Comparison of ENCODE assay signal across 20 cellular contexts in the genomic region with DNA sequence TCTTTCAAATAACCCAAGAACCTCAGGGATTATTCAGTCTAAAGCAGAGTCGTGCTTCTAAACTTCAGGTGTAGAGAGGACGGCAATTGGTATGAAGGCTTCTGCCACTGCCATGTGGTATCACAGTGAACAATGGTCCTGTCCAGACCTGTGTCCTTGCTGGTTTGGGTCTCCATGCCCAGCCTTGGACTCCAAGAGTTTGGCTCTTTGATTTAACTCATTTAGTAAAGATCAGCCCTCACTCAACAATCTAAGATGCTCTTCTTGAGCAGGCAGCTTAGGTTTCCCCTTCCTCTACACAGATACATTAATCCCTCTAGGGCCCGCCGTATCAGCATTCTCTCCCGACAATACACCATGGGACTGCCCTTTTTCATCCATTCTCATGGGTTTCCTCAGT.
DNase-seq lines count a peak whose midpoint lies in the region; ATAC-seq and FAIRE-seq lines count a peak whose summit lies in the region.
"Had no signal": no experiment of that assay in that cellular context is flagged by ENCODE, and none has a peak within 500 bp of the region (broad histone marks: within the 10 kb centered on the region; RNA-seq: fewer than 3 reads in every experiment).

No MANE protein-coding gene starts in this region.

- peaks cover 20% of the 10 kb centered on the region for H3K36me3 Mint-ChIP-seq in activated CD4-positive, alpha-beta T cell treated with anti-CD3 and anti-CD28 coated beads, Interleukin-2, amount 10 ng/mL, durations not matched to agents 7 days and 5 days (ENCODE audit: low read depth)
- H3K36me3 Mint-ChIP-seq in CD8-positive, alpha-beta memory T cell = peaks cover 0 to 2% (median 0%) of the 10 kb centered on the region in 3 donors
- no peaks in the 10 kb centered on the region for H3K36me3 Mint-ChIP-seq in activated T-helper 17 cell treated with anti-CD3 and anti-CD28 coated beads, Interleukin-2, amount 50 U/mL, for 72 hours (ENCODE audit: low read depth)
- H3K36me3 Mint-ChIP-seq: CD14-positive monocyte had no signal

- CTCF ChIA-PET in activated CD4-positive, alpha-beta T cell treated with anti-CD3 and anti-CD28 coated beads, Interleukin-2, amount 10 ng/mL, durations not matched to agents 7 days and 5 days (lab: Charles Lee) = interaction anchor here (0.7 to 2.6 kb wide), 4 partner anchors 10 to 68 kb away, joined by 3 to 7 read pairs (median 3); no protein-coding TSS in a partner anchor
- CTCF ChIA-PET in CD8-positive, alpha-beta memory T cell (lab: Charles Lee) = no interaction called here

- H3K4me3 Mint-ChIP-seq in activated CD4-positive, alpha-beta T cell treated with anti-CD3 and anti-CD28 coated beads, Interleukin-2, amount 10 ng/mL, durations not matched to agents 7 days and 5 days = no peak overlapping the region
- peak overlapping the region in 1 of 7 donors; percentile 7 for H3K4me3 Mint-ChIP-seq in CD8-positive, alpha-beta memory T cell
- H3K4me3 Mint-ChIP-seq in activated T-helper 17 cell treated with anti-CD3 and anti-CD28 coated beads, Interleukin-2, amount 50 U/mL, for 72 hours = peak overlapping the region; percentile 76
- H3K4me3 Mint-ChIP-seq: B cell, CD14-positive monocyte, IgD-negative memory B cell had no signal

- no peak for DNase-seq in activated CD4-positive, alpha-beta T cell treated with anti-CD3 and anti-CD28 coated beads, Interleukin-2, amount 10 ng/mL, durations not matched to agents 7 days and 5 days
- no peak for DNase-seq in activated CD4-positive, alpha-beta T cell treated with anti-CD3 and anti-CD28 coated beads for 4 hours
- DNase-seq in CD8-positive, alpha-beta memory T cell = no peak
- DNase-seq in trophoblast cell (no peak), RCC 7860 (ENCODE audit: low spot score) (no peak)
- DNase-seq: EL; GF-D8; NCI-H1105; NCI-H146; NCI-H2029; NCI-H2227 treated with DMSO at 0.1 percent for 48 hours; NCI-H510A; NK-92 treated with Interleukin-12 subunit alpha and Interleukin-12 subunit beta, amount 100 ng/mL, for 24 hours had no signal

- peak overlapping the region; percentile 91 for H2BK12ac ChIP-seq in trophoblast cell (ENCODE audit: low read length)

- no peak for FAIRE-seq in RCC 7860 (lab: Jason Lieb, UNC)
- FAIRE-seq: A204.1, GM19239 had no signal

- H3K4me1 ChIP-seq in CD8-positive, alpha-beta memory T cell (ENCODE audit: insufficient read depth, low read length) = peaks cover 17% of the 10 kb centered on the region
- H3K4me1 ChIP-seq in trophoblast cell (ENCODE audit: control insufficient read depth in 1 of 2, insufficient read depth in 2 of 2, low read length in 2 of 2) = peaks cover 2 to 5% of the 10 kb centered on the region in 2 experiments

- no peaks in the 10 kb centered on the region for H3K36me3 ChIP-seq in CD8-positive, alpha-beta memory T cell (ENCODE audit: insufficient read depth, low read length)
- H3K36me3 ChIP-seq in trophoblast cell (ENCODE audit: control insufficient read depth in 1 of 2, insufficient read depth in 2 of 2, low read length in 2 of 2) = no peaks in the 10 kb centered on the region

- peak overlapping the region; percentile 43 for H4K91ac ChIP-seq in trophoblast cell (ENCODE audit: low read depth, low read length)

- H3K9me3 ChIP-seq in CD8-positive, alpha-beta memory T cell (ENCODE audit: low read length) = no peaks in the 10 kb centered on the region
- H3K9me3 ChIP-seq in trophoblast cell (ENCODE audit: insufficient read depth, low read depth, low read length) = no peaks in the 10 kb centered on the region

- no peak overlapping the region for H3K4ac ChIP-seq in trophoblast cell (ENCODE audit: low read depth, low read length)

- H3K79me1 ChIP-seq in trophoblast cell (ENCODE audit: low read length) = peaks cover 7% of the 10 kb centered on the region

- no peak overlapping the region for H3K4me3 ChIP-seq in CD8-positive, alpha-beta memory T cell (ENCODE audit: low read length)
- H3K4me3 ChIP-seq in trophoblast cell (ENCODE audit: low read depth, low read length) = no peak overlapping the region

- H3K27ac Mint-ChIP-seq in activated CD4-positive, alpha-beta T cell treated with anti-CD3 and anti-CD28 coated beads, Interleukin-2, amount 10 ng/mL, durations not matched to agents 7 days and 5 days = peak overlapping the region; percentile 6
- H3K27ac Mint-ChIP-seq in CD8-positive, alpha-beta memory T cell = peak overlapping the region; percentile 47 to 95 (median 86)
- H3K27ac Mint-ChIP-seq in activated T-helper 17 cell treated with anti-CD3 and anti-CD28 coated beads, Interleukin-2, amount 50 U/mL, for 72 hours = peak overlapping the region; percentile 91
- H3K27ac Mint-ChIP-seq: B cell, CD14-positive monocyte, IgD-negative memory B cell had no signal

- no peak overlapping the region for H4K8ac ChIP-seq in trophoblast cell (ENCODE audit: low read depth, low read length)

- H3K18ac ChIP-seq in trophoblast cell (ENCODE audit: low read length) = peak overlapping the region; percentile 10

- no peak overlapping the region for H4K12ac ChIP-seq in trophoblast cell (ENCODE audit: low read depth, low read length)

- peak overlapping the region; percentile 3 for H2AFZ ChIP-seq in trophoblast cell (ENCODE audit: insufficient read depth, low read length, poor library complexity)

- POLR2A ChIA-PET in activated CD4-positive, alpha-beta T cell treated with anti-CD3 and anti-CD28 coated beads, Interleukin-2, amount 10 ng/mL, durations not matched to agents 7 days and 5 days (lab: Charles Lee) = no interaction called here
- POLR2A ChIA-PET in CD8-positive, alpha-beta memory T cell (lab: Charles Lee) = interaction anchor here (1.5 to 3.9 kb wide), 2 partner anchors 27 to 61 kb away, joined by 3 to 21 read pairs; no protein-coding TSS in a partner anchor

- peaks cover 65% of the 10 kb centered on the region for H3K4me1 Mint-ChIP-seq in activated CD4-positive, alpha-beta T cell treated with anti-CD3 and anti-CD28 coated beads, Interleukin-2, amount 10 ng/mL, durations not matched to agents 7 days and 5 days
- H3K4me1 Mint-ChIP-seq in CD8-positive, alpha-beta memory T cell = peaks cover 25 to 50% (median 33%) of the 10 kb centered on the region in 3 donors
- peaks cover 42% of the 10 kb centered on the region for H3K4me1 Mint-ChIP-seq in activated T-helper 17 cell treated with anti-CD3 and anti-CD28 coated beads, Interleukin-2, amount 50 U/mL, for 72 hours
- H3K4me1 Mint-ChIP-seq: B cell had no signal

- H3K9ac ChIP-seq in trophoblast cell (ENCODE audit: low read length) = no peak overlapping the region

- H2BK5ac ChIP-seq in trophoblast cell (ENCODE audit: low read depth, low read length, poor library complexity) = peak overlapping the region; percentile 9

- peak overlapping the region; percentile 7 for H3K14ac ChIP-seq in trophoblast cell (ENCODE audit: low read length)

- ATAC-seq in activated T-helper 17 cell treated with anti-CD3 and anti-CD28 coated beads, Interleukin-2, amount 50 U/mL, for 72 hours (replicated peaks) = no peak
- no peak for ATAC-seq in GM21786 (IDR thresholded peaks at IDR 0.05; ENCODE audit: unreplicated experiment)

- peak overlapping the region; percentile 2 for H2AK5ac ChIP-seq in trophoblast cell (ENCODE audit: low read length)

- no peaks in the 10 kb centered on the region for H3K27me3 Mint-ChIP-seq in activated CD4-positive, alpha-beta T cell treated with anti-CD3 and anti-CD28 coated beads, Interleukin-2, amount 10 ng/mL, durations not matched to agents 7 days and 5 days
- peaks cover 0 to 3% of the 10 kb centered on the region in 2 donors for H3K27me3 Mint-ChIP-seq in CD8-positive, alpha-beta memory T cell
- H3K27me3 Mint-ChIP-seq in activated T-helper 17 cell treated with anti-CD3 and anti-CD28 coated beads, Interleukin-2, amount 50 U/mL, for 72 hours = no peaks in the 10 kb centered on the region
- H3K27me3 Mint-ChIP-seq: B cell, IgD-negative memory B cell had no signal

- H3K23ac ChIP-seq in trophoblast cell (ENCODE audit: low read length) = no peak overlapping the region

- no peaks in the 10 kb centered on the region for H3K27me3 ChIP-seq in CD8-positive, alpha-beta memory T cell (ENCODE audit: insufficient read depth, low read length, poor library complexity, severe bottlenecking)
- H3K27me3 ChIP-seq in trophoblast cell (ENCODE audit: insufficient read depth, low read length) = no peaks in the 10 kb centered on the region

- peaks cover 9% of the 10 kb centered on the region for H3K9me3 Mint-ChIP-seq in activated CD4-positive, alpha-beta T cell treated with anti-CD3 and anti-CD28 coated beads, Interleukin-2, amount 10 ng/mL, durations not matched to agents 7 days and 5 days
- H3K9me3 Mint-ChIP-seq in CD8-positive, alpha-beta memory T cell = peaks cover 0 to 2% (median 0%) of the 10 kb centered on the region in 5 donors
- no peaks in the 10 kb centered on the region for H3K9me3 Mint-ChIP-seq in activated T-helper 17 cell treated with anti-CD3 and anti-CD28 coated beads, Interleukin-2, amount 50 U/mL, for 72 hours
- H3K9me3 Mint-ChIP-seq: IgD-negative memory B cell had no signal

- H3K79me2 ChIP-seq in trophoblast cell (ENCODE audit: control insufficient read depth, insufficient read depth, low read length, poor library complexity) = no peaks in the 10 kb centered on the region

- H2BK120ac ChIP-seq in trophoblast cell (ENCODE audit: insufficient read depth, low read length, poor library complexity) = peak overlapping the region; percentile 5

- no peak overlapping the region for H3K27ac ChIP-seq in CD8-positive, alpha-beta memory T cell (ENCODE audit: low read depth, low read length)
- no peak overlapping the region for H3K27ac ChIP-seq in trophoblast cell (ENCODE audit: low read depth, low read length)

- H3K4me2 ChIP-seq in trophoblast cell (ENCODE audit: low read length) = no peak overlapping the region

- WGBS in trophoblast cell (ENCODE audit: extremely low coverage, insufficient coverage, insufficient read length) = no CpG with 5 or more reads among the region's 5 CpGs

Comparison
In these comparisons a context has a peak if more than half of its experiments do, and no peak if none do; other contexts are left out.
1. H3K27ac Mint-ChIP-seq: peak in every context shown above with its lines; median percentile 91 in activated T-helper 17 cell treated with anti-CD3 and anti-CD28 coated beads, Interleukin-2, amount 50 U/mL, for 72 hours; 86 in CD8-positive, alpha-beta memory T cell; 6 in activated CD4-positive, alpha-beta T cell treated with anti-CD3 and anti-CD28 coated beads, Interleukin-2, amount 10 ng/mL, durations not matched to agents 7 days and 5 days.